20 cellular contexts compared by ENCODE assay signal in the genomic region with DNA sequence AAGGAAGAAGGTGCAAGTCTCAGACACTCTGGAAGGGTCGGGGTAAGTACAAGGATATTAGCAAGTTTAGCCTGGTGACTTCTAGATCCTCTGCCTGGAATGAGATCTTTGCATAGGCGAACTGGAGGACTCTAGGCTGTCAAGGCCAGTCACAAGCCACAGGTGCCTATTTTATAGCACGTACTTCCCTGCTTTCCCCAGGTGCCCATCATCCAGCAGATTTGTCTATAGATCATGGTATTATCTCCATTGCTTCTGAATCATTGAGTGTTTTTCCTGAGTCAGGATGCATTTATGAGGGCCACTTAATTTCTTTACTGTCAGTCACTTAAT. TPM values are rescaled to one million over a fixed set of nuclear protein-coding genes. Genes with fewer than 3 reads are reported as not detected.
A peak's percentile ranks its signal among the peaks of the same experiment; 100 is the strongest.
DNase-seq lines count a peak whose midpoint lies in the region; ATAC-seq and TF ChIP-seq lines count a peak whose summit lies in the region.
"Had no signal": no experiment of that assay in that cellular context is flagged by ENCODE, and none has a peak within 500 bp of the region (broad histone marks: within the 10 kb centered on the region; RNA-seq: fewer than 3 reads in every experiment).

No MANE protein-coding gene starts in this region.

- TF ChIP-seq POLR2A in lower leg skin (IDR thresholded peaks at IDR 0.05) (no peak), esophagus squamous epithelium (IDR thresholded peaks at IDR 0.05) (no peak)

- H3K36me3 ChIP-seq in OCI-LY1 (ENCODE audit: insufficient read depth, low read length) (no peaks in the 10 kb centered on the region), colonic mucosa (no peaks in the 10 kb centered on the region), mucosa of stomach (ENCODE audit: control insufficient read depth, insufficient read depth, low read length) (no peaks in the 10 kb centered on the region), esophagus squamous epithelium (no peaks in the 10 kb centered on the region)
- H3K36me3 ChIP-seq: MG63 had no signal

- no peaks in the 10 kb centered on the region for H3K27me3 ChIP-seq in OCI-LY1 (ENCODE audit: insufficient read depth, low read length)
- H3K27me3 ChIP-seq in colonic mucosa: no peaks in the 10 kb centered on the region
- H3K27me3 ChIP-seq in mucosa of stomach (ENCODE audit: control insufficient read depth, insufficient read depth, low read length): no peaks in the 10 kb centered on the region
- no peaks in the 10 kb centered on the region for H3K27me3 ChIP-seq in esophagus squamous epithelium
- H3K27me3 ChIP-seq: MG63 had no signal

- H3K79me2 ChIP-seq in OCI-LY1 (ENCODE audit: insufficient read depth, low read length): no peaks in the 10 kb centered on the region

- H3K4me3 ChIP-seq in OCI-LY1 (ENCODE audit: low read depth, low read length, poor library complexity, severe bottlenecking) (no peak overlapping the region), colonic mucosa (no peak overlapping the region), mucosa of stomach (ENCODE audit: low read length) (no peak overlapping the region), lower leg skin (ENCODE audit: low read depth, poor library complexity, severe bottlenecking) (no peak overlapping the region), esophagus squamous epithelium (no peak overlapping the region)
- H3K4me3 ChIP-seq: MG63 had no signal

- H2AFZ ChIP-seq in OCI-LY1 (ENCODE audit: low read length): peak overlapping the region; percentile 67

- peak; percentile 35 for DNase-seq in colonic mucosa
- no peak for DNase-seq in lower leg skin (ENCODE audit: low spot score in 2 of 2)
- no peak for DNase-seq in caudate nucleus (lab: John Stamatoyannopoulos, UW)
- no peak for DNase-seq in esophagus squamous epithelium (lab: John Stamatoyannopoulos, UW)
- DNase-seq: AML-193, DMS 273 treated with DMSO at 0.1 percent for 48 hours, DND-41, H7, IMR-90, MG63, NCI-H1048, NCI-H1436, NCI-H2029, NCI-H345, NCI-H524 treated with DMSO at 0.1 percent for 48 hours, Right ventricle myocardium superior had no signal

- H3K4me1 ChIP-seq in OCI-LY1 (ENCODE audit: insufficient read depth, low read length, severe bottlenecking): peaks cover 40% of the 10 kb centered on the region
- no peaks in the 10 kb centered on the region for H3K4me1 ChIP-seq in colonic mucosa
- H3K4me1 ChIP-seq in mucosa of stomach (ENCODE audit: control insufficient read depth, insufficient read depth, low read length): peaks cover 29% of the 10 kb centered on the region
- H3K4me1 ChIP-seq in esophagus squamous epithelium: peaks cover 4 to 14% (median 12%) of the 10 kb centered on the region in 3 donors

- no peaks in the 10 kb centered on the region for H3K9me3 ChIP-seq in OCI-LY1 (ENCODE audit: low read length)
- H3K9me3 ChIP-seq in colonic mucosa: no peaks in the 10 kb centered on the region
- no peaks in the 10 kb centered on the region for H3K9me3 ChIP-seq in mucosa of stomach (ENCODE audit: control insufficient read depth, low read length)
- no peaks in the 10 kb centered on the region for H3K9me3 ChIP-seq in esophagus squamous epithelium
- H3K9me3 ChIP-seq: MG63 had no signal

- no peak for TF ChIP-seq CTCF in OCI-LY1 (IDR thresholded peaks at IDR 0.05; ENCODE audit: low read length)
- TF ChIP-seq CTCF in colonic mucosa (IDR thresholded peaks at IDR 0.05): no peak
- TF ChIP-seq CTCF in lower leg skin (IDR thresholded peaks at IDR 0.05): no peak
- TF ChIP-seq CTCF in esophagus squamous epithelium (IDR thresholded peaks at IDR 0.05): no peak

- intact Hi-C loops in colonic mucosa (cut with DNase I): no loop called here
- intact Hi-C loops in lower leg skin (cut with DNase I; ENCODE audit: low total_unique reads): no loop called here
- intact Hi-C loops in esophagus squamous epithelium (cut with DNase I): loop anchor here (2.0 kb wide), 1 partner anchor 137 kb away; no protein-coding TSS in a partner anchor

- 78 to 92% methylated on average over 3 of the region's 3 CpGs for WGBS in lower leg skin, 2 donors
- 78 to 80% methylated on average over 3 of the region's 3 CpGs for WGBS in esophagus squamous epithelium, 2 donors

- no peaks in the 10 kb centered on the region for H4K20me1 ChIP-seq in OCI-LY1 (ENCODE audit: insufficient read depth, low read length)

- H3K9me2 ChIP-seq in OCI-LY1 (ENCODE audit: low read depth, low read length): no peaks in the 10 kb centered on the region

- no peak overlapping the region; the same call in 1 of the 2 replicates for H3K4me2 ChIP-seq in OCI-LY1 (ENCODE audit: low read length)

- H3K9ac ChIP-seq in OCI-LY1 (ENCODE audit: low read length): peak overlapping the region; percentile 42; the same call in 1 of the 2 replicates
- H3K9ac ChIP-seq in colonic mucosa (ENCODE audit: low read depth in 2 of 2, low read length in 2 of 2): peak overlapping the region in 1 of 2 donors; percentile 38
- peak overlapping the region; percentile 10 for H3K9ac ChIP-seq in mucosa of stomach (ENCODE audit: low read length)

- H3K27ac ChIP-seq in OCI-LY1 (ENCODE audit: low read depth, low read length, poor library complexity, severe bottlenecking) (peak overlapping the region; percentile 47), colonic mucosa (peak overlapping the region; percentile 61), caudate nucleus (ENCODE audit: low read depth, low read length) (no peak overlapping the region), esophagus squamous epithelium (no peak overlapping the region)
- H3K27ac ChIP-seq: HL-60 had no signal

- no peaks in the 10 kb centered on the region for H3F3A ChIP-seq in OCI-LY1 (ENCODE audit: insufficient read depth, low read length)

- ATAC-seq in GM21717 (IDR thresholded peaks at IDR 0.05; ENCODE audit: unreplicated experiment): no peak

RNA-seq across cellular contexts. Expression of gene DIPK1A, which starts 34.8 kb away (rescaled TPM):
- total RNA-seq in colonic mucosa (10 to 100 TPM; 14.3 to 14.4 TPM), lower leg skin (1 to 10 TPM; 3.8 to 7.6 (median 6.7) TPM), esophagus squamous epithelium (1 to 10 TPM; 3.1 to 9.9 (median 4.9) TPM)

Comparison
In these comparisons a context has a peak if more than half of its experiments do, and no peak if none do; other contexts are left out.
1. H3K27ac ChIP-seq: peak in OCI-LY1 (single experiment) and colonic mucosa (single experiment); none in caudate nucleus (single experiment) and esophagus squamous epithelium (0 of 4).